ENCODE assay signal across 13 cellular contexts in the genomic region with DNA sequence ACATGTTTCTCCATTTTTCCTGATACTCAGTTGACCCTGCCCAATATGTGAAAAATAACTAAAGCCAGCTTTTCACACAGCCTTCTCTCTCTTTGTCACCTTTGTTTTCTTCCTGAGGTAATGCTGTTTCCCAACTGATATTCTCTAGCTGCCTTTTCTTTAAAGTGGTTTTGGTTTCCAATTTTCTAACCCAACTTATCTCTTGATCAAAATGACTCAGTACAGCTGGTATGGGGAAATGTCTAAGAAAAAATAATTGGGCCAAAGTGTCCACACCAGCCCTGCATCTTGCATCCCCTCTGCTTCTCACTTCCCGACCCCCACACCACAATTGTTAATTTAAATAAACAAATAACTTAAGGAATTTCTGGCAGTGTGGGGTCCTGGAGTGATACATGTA.
DNase-seq lines count a peak whose midpoint lies in the region; ATAC-seq and TF ChIP-seq lines count a peak whose summit lies in the region.
"Had no signal": no experiment of that assay in that cellular context is flagged by ENCODE, and none has a peak within 500 bp of the region (broad histone marks: within the 10 kb centered on the region; RNA-seq: fewer than 3 reads in every experiment).

No MANE protein-coding gene starts in this region.

- DNase-seq in DMS53 treated with DMSO at 0.1 percent for 48 hours (lab: John Stamatoyannopoulos, UW; ENCODE audit: unreplicated experiment) = peak; percentile 21
- DNase-seq in LoVo (ENCODE audit: low spot score) = peak; percentile 74
- DNase-seq in endodermal cell = no peak
- DNase-seq in stimulated activated CD4-positive, alpha-beta T cell treated with anti-CD3 and anti-CD28 coated beads, Interleukin-2, amount 100 ng/mL, for 48 hours = no peak
- no peak for DNase-seq in vagina (ENCODE audit: extremely low spot score in 2 of 2)
- no peak for DNase-seq in COR-L47 (lab: John Stamatoyannopoulos, UW)
- DNase-seq: activated T-cell treated with anti-CD3 and anti-CD28 coated beads, Interleukin-2, amount 50 U/mL, for 48 hours; effector CD8-positive, alpha-beta T cell; NCI-H2171 treated with DMSO at 0.1 percent for 48 hours; psoas muscle had no signal

- H3K9me3 Mint-ChIP-seq in endodermal cell = no peaks in the 10 kb centered on the region
- H3K9me3 Mint-ChIP-seq: CD14-positive monocyte had no signal

- H3K4me3 ChIP-seq in endodermal cell (ENCODE audit: low read length) (no peak overlapping the region), vagina (no peak overlapping the region)
- H3K4me3 ChIP-seq: psoas muscle had no signal

- no peaks in the 10 kb centered on the region for H3K36me3 Mint-ChIP-seq in endodermal cell (ENCODE audit: low read depth)
- H3K36me3 Mint-ChIP-seq: CD14-positive monocyte had no signal

- TF ChIP-seq POLR2A in vagina (IDR thresholded peaks at IDR 0.05) = no peak

- H3K9ac ChIP-seq in endodermal cell (ENCODE audit: extremely low read depth, low read length, poor library complexity, severe bottlenecking) = no peak overlapping the region

- H3K27ac ChIP-seq in endodermal cell (ENCODE audit: low read depth, low read length) (no peak overlapping the region), vagina (no peak overlapping the region)
- H3K27ac ChIP-seq: psoas muscle had no signal

- no peaks in the 10 kb centered on the region for H3K36me3 ChIP-seq in endodermal cell (ENCODE audit: control insufficient read depth, insufficient read depth, low read length)
- H3K36me3 ChIP-seq in vagina = no peaks in the 10 kb centered on the region

- H3K27me3 Mint-ChIP-seq in endodermal cell (ENCODE audit: insufficient read depth) = no peaks in the 10 kb centered on the region

- H3K4me3 Mint-ChIP-seq in endodermal cell = no peak overlapping the region
- H3K4me3 Mint-ChIP-seq: CD14-positive monocyte had no signal

- no CpG with 5 or more reads among the region's 1 CpG for WGBS in endodermal cell (ENCODE audit: insufficient coverage in 1 of 2, insufficient read length in 1 of 2), 2 experiments

- intact Hi-C loops in vagina (cut with DNase I) = no loop called here

- H3K27me3 ChIP-seq in endodermal cell (ENCODE audit: control insufficient read depth, insufficient read depth, low read length, poor library complexity, severe bottlenecking) = no peaks in the 10 kb centered on the region
- H3K27me3 ChIP-seq in vagina = no peaks in the 10 kb centered on the region

- peak overlapping the region; percentile 23 for H3K27ac Mint-ChIP-seq in endodermal cell

- H3K9me3 ChIP-seq in endodermal cell (ENCODE audit: control insufficient read depth, low read length) = no peaks in the 10 kb centered on the region
- H3K9me3 ChIP-seq in vagina = no peaks in the 10 kb centered on the region
- H3K9me3 ChIP-seq: psoas muscle had no signal

- ATAC-seq in GM21619 (IDR thresholded peaks at IDR 0.05; ENCODE audit: unreplicated experiment) (peak; percentile 41), HG03025 (IDR thresholded peaks at IDR 0.05; ENCODE audit: low FRiP score, unreplicated experiment) (no peak)
- ATAC-seq: psoas muscle had no signal

- peaks cover 8% of the 10 kb centered on the region for H3K4me1 Mint-ChIP-seq in endodermal cell
- H3K4me1 Mint-ChIP-seq: CD14-positive monocyte had no signal

- H3K4me1 ChIP-seq in endodermal cell (ENCODE audit: control insufficient read depth, insufficient read depth, low read length) = no peaks in the 10 kb centered on the region
- H3K4me1 ChIP-seq in vagina = no peaks in the 10 kb centered on the region
- H3K4me1 ChIP-seq: psoas muscle had no signal

- TF ChIP-seq CTCF in endodermal cell (conservative IDR thresholded peaks at IDR 0.05) = no peak
- TF ChIP-seq CTCF in vagina (IDR thresholded peaks at IDR 0.05) = no peak

Comparison
In these comparisons a context has a peak if more than half of its experiments do, and no peak if none do; other contexts are left out.
1. DNase-seq: peak in DMS53 treated with DMSO at 0.1 percent for 48 hours (single experiment) and LoVo (single experiment); none in endodermal cell (single experiment), stimulated activated CD4-positive, alpha-beta T cell treated with anti-CD3 and anti-CD28 coated beads, Interleukin-2, amount 100 ng/mL, for 48 hours (0 of 2), vagina (0 of 2) and COR-L47 (single experiment).